Comparison of ENCODE assay signal across 34 cellular contexts in genomic region chr2:181667234-181667633, GRCh38. TPM values are rescaled to one million over a fixed set of nuclear protein-coding genes. Genes with fewer than 3 reads are reported as not detected.
"Had no signal": no experiment of that assay in that cellular context is flagged by ENCODE, and none has a peak within 500 bp of the region (broad histone marks: within the 10 kb centered on the region; RNA-seq: fewer than 3 reads in every experiment).

No MANE protein-coding gene starts in this region.

- H3K27ac ChIP-seq: ascending aorta, breast epithelium, cardiac muscle cell, colonic mucosa, epithelial cell of prostate, esophagus squamous epithelium, gastrocnemius medialis, heart left ventricle had no signal

- H3K4me1 ChIP-seq: ascending aorta, breast epithelium, colonic mucosa, esophagus squamous epithelium, gastrocnemius medialis, heart left ventricle had no signal

- H3K27ac Mint-ChIP-seq: activated CD4-positive, alpha-beta memory T cell treated with anti-CD3 and anti-CD28 coated beads, Interleukin-2, amount 10 ng/mL, durations not matched to agents 7 days and 5 days; activated CD4-positive, alpha-beta T cell treated with anti-CD3 and anti-CD28 coated beads, Interleukin-2, amount 10 ng/mL, durations not matched to agents 7 days and 5 days; activated naive CD4-positive, alpha-beta T cell treated with anti-CD3 and anti-CD28 coated beads, Interleukin-2, amount 10 ng/mL, durations not matched to agents 7 days and 5 days; activated naive CD4-positive, alpha-beta T cell treated with anti-CD3 and anti-CD28 coated beads, Interleukin-2, amount 50 U/mL, for 72 hours; activated naive CD8-positive, alpha-beta T cell treated with anti-CD3 and anti-CD28 coated beads, Interleukin-2, amount 10 ng/mL, durations not matched to agents 7 days and 5 days; activated T-cell treated with anti-CD3 and anti-CD28 coated beads, Interleukin-2, amount 50 U/mL, for 24 hours; activated T-cell treated with anti-CD3 and anti-CD28 coated beads, Interleukin-2, amount 50 U/mL, for 72 hours; brain had no signal

- H3K4me3 ChIP-seq: ascending aorta, breast epithelium, cardiac muscle cell, colonic mucosa, esophagus squamous epithelium, gastrocnemius medialis, heart left ventricle had no signal

- FAIRE-seq: endometrium, endothelial cell of umbilical vein had no signal

- H3K9me3 Mint-ChIP-seq: activated CD4-positive, alpha-beta memory T cell treated with anti-CD3 and anti-CD28 coated beads, Interleukin-2, amount 10 ng/mL, durations not matched to agents 7 days and 5 days; activated CD4-positive, alpha-beta T cell treated with anti-CD3 and anti-CD28 coated beads, Interleukin-2, amount 10 ng/mL, durations not matched to agents 7 days and 5 days had no signal

- H3K4me1 Mint-ChIP-seq: activated CD4-positive, alpha-beta memory T cell treated with anti-CD3 and anti-CD28 coated beads, Interleukin-2, amount 10 ng/mL, durations not matched to agents 7 days and 5 days; activated CD4-positive, alpha-beta T cell treated with anti-CD3 and anti-CD28 coated beads, Interleukin-2, amount 10 ng/mL, durations not matched to agents 7 days and 5 days; activated naive CD4-positive, alpha-beta T cell treated with anti-CD3 and anti-CD28 coated beads, Interleukin-2, amount 10 ng/mL, durations not matched to agents 7 days and 5 days; activated naive CD8-positive, alpha-beta T cell treated with anti-CD3 and anti-CD28 coated beads, Interleukin-2, amount 10 ng/mL, durations not matched to agents 7 days and 5 days; brain had no signal

- H3K27me3 ChIP-seq: ascending aorta, breast epithelium, colonic mucosa, gastrocnemius medialis had no signal

- H3K36me3 Mint-ChIP-seq: activated naive CD4-positive, alpha-beta T cell treated with anti-CD3 and anti-CD28 coated beads, Interleukin-2, amount 10 ng/mL, durations not matched to agents 7 days and 5 days; brain had no signal

- DNase-seq: activated CD4-positive, alpha-beta memory T cell treated with anti-CD3 and anti-CD28 coated beads, Interleukin-2, amount 10 ng/mL, durations not matched to agents 7 days and 5 days; activated CD4-positive, alpha-beta T cell treated with anti-CD3 and anti-CD28 coated beads for 1 hour; activated CD4-positive, alpha-beta T cell treated with anti-CD3 and anti-CD28 coated beads for 4 hours; activated CD4-positive, alpha-beta T cell treated with anti-CD3 and anti-CD28 coated beads, Interleukin-2, amount 10 ng/mL, durations not matched to agents 7 days and 5 days; activated CD4-positive, alpha-beta T cell treated with anti-CD3 and anti-CD28 coated beads, Interleukin-2, amount 50 U/mL, for 4 hours; activated CD8-positive, alpha-beta memory T cell treated with anti-CD3 and anti-CD28 coated beads, Interleukin-2, amount 50 U/mL, for 48 hours; activated gamma-delta T cell; activated naive CD4-positive, alpha-beta T cell; activated naive CD4-positive, alpha-beta T cell treated with anti-CD3 and anti-CD28 coated beads, Interleukin-2, amount 10 ng/mL, durations not matched to agents 7 days and 5 days; activated naive CD8-positive, alpha-beta T cell treated with anti-CD3 and anti-CD28 coated beads, Interleukin-2, amount 10 ng/mL, durations not matched to agents 7 days and 5 days; activated T-cell treated with anti-CD3 and anti-CD28 coated beads for 4 hours; activated T-cell treated with anti-CD3 and anti-CD28 coated beads, Interleukin-2, amount 50 U/mL, for 24 hours; activated T-cell treated with anti-CD3 and anti-CD28 coated beads, Interleukin-2, amount 50 U/mL, for 72 hours; central memory CD4-positive, alpha-beta T cell; cerebellar nuclear complex; colonic mucosa; effector CD8-positive, alpha-beta T cell; esophagus squamous epithelium; gastrocnemius medialis; glutamatergic neuron; heart left ventricle; T-helper 2 cell had no signal

- H3K9me3 ChIP-seq: ascending aorta, colonic mucosa, gastrocnemius medialis had no signal

- H3K36me3 ChIP-seq: ascending aorta, breast epithelium, cardiac muscle cell, colonic mucosa, esophagus squamous epithelium, gastrocnemius medialis, heart left ventricle had no signal

- H3K4me3 Mint-ChIP-seq: activated CD4-positive, alpha-beta memory T cell treated with anti-CD3 and anti-CD28 coated beads, Interleukin-2, amount 10 ng/mL, durations not matched to agents 7 days and 5 days; activated CD4-positive, alpha-beta T cell treated with anti-CD3 and anti-CD28 coated beads, Interleukin-2, amount 10 ng/mL, durations not matched to agents 7 days and 5 days; activated naive CD4-positive, alpha-beta T cell treated with anti-CD3 and anti-CD28 coated beads, Interleukin-2, amount 10 ng/mL, durations not matched to agents 7 days and 5 days; activated naive CD8-positive, alpha-beta T cell treated with anti-CD3 and anti-CD28 coated beads, Interleukin-2, amount 10 ng/mL, durations not matched to agents 7 days and 5 days; activated T-cell treated with anti-CD3 and anti-CD28 coated beads, Interleukin-2, amount 50 U/mL, for 24 hours; activated T-cell treated with anti-CD3 and anti-CD28 coated beads, Interleukin-2, amount 50 U/mL, for 72 hours; brain had no signal

- ATAC-seq: activated naive CD4-positive, alpha-beta T cell treated with anti-CD3 and anti-CD28 coated beads, Interleukin-2, amount 50 U/mL, for 72 hours; activated T-cell treated with anti-CD3 and anti-CD28 coated beads, Interleukin-2, amount 50 U/mL, for 72 hours; gastrocnemius medialis; heart left ventricle had no signal

RNA-seq across cellular contexts. Expression of gene CERKL, which starts 10.3 kb away (rescaled TPM):
- total RNA-seq: activated CD4-positive, alpha-beta T cell treated with anti-CD3 and anti-CD28 coated beads, Interleukin-2, amount 10 ng/mL, durations not matched to agents 7 days and 5 days; activated naive CD4-positive, alpha-beta T cell treated with anti-CD3 and anti-CD28 coated beads, Interleukin-2, amount 50 U/mL, for 72 hours; activated naive CD8-positive, alpha-beta T cell treated with anti-CD3 and anti-CD28 coated beads, Interleukin-2, amount 10 ng/mL, durations not matched to agents 7 days and 5 days; ascending aorta; dermis microvascular lymphatic vessel endothelial cell; endothelial cell of umbilical vein; heart left ventricle had no signal

RNA-seq across cellular contexts. Expression of gene NEUROD1, which starts 13.1 kb away (rescaled TPM):
- total RNA-seq: activated CD4-positive, alpha-beta memory T cell treated with anti-CD3 and anti-CD28 coated beads, Interleukin-2, amount 10 ng/mL, durations not matched to agents 7 days and 5 days; activated CD4-positive, alpha-beta T cell treated with anti-CD3 and anti-CD28 coated beads, Interleukin-2, amount 10 ng/mL, durations not matched to agents 7 days and 5 days; activated naive CD4-positive, alpha-beta T cell treated with anti-CD3 and anti-CD28 coated beads, Interleukin-2, amount 50 U/mL, for 72 hours; activated naive CD8-positive, alpha-beta T cell treated with anti-CD3 and anti-CD28 coated beads, Interleukin-2, amount 10 ng/mL, durations not matched to agents 7 days and 5 days; activated T-cell treated with anti-CD3 and anti-CD28 coated beads, Interleukin-2, amount 50 U/mL, for 72 hours; ascending aorta; breast epithelium; cardiac muscle cell; dermis microvascular lymphatic vessel endothelial cell; endothelial cell of umbilical vein; esophagus squamous epithelium; fibroblast of lung; fibroblast of villous mesenchyme; gastrocnemius medialis; heart left ventricle; T-helper 1 cell treated with Interleukin-12 subunit alpha and Interleukin-12 subunit beta and Interleukin-4 antibody, amounts not matched to agents 30 ng/mL and 1 ng/mL, for 36 hours had no signal
